In genomic region chr17:76264755-76265623, GRCh38 we compare ENCODE assay signal across 8 cellular contexts. TPM values are rescaled to one million over a fixed set of nuclear protein-coding genes. Genes with fewer than 3 reads are reported as not detected.
DNase-seq lines count a peak whose midpoint lies in the region; ATAC-seq and TF ChIP-seq lines count a peak whose summit lies in the region.

UBALD2 (plus strand) TSS chr17:76265348; CDS start chr17:76265506, 158 bp downstream.

- H3K27ac Mint-ChIP-seq in GM23338 (peak within 1 kb of the TSS; percentile 96), naive B cell (peak within 1 kb of the TSS; percentile 98 to 100 (median 99))
- peak within 1 kb of the TSS; percentile 80 for H3K27ac Mint-ChIP-seq in stimulated activated memory B cell treated with anti-CD40 and anti-IgM and Interleukin-4, amounts not matched to agents 10 μg/mL and 1 μg/mL and 100 μg/mL, for 72 hours

- H3K4me1 ChIP-seq in DOHH2 (ENCODE audit: control insufficient read depth, low read length) (peaks cover 83% of the 10 kb centered on the region), GM23338 (ENCODE audit: insufficient read depth) (peaks cover 22% of the 10 kb centered on the region; the same call in 1 of the 2 replicates)

- H3K36me3 Mint-ChIP-seq in GM23338 (ENCODE audit: low read depth) (peaks cover 10% of the 10 kb centered on the region; the same call in 2 of the 3 replicates), naive B cell (no peaks in the 10 kb centered on the region)
- peaks cover 15% of the 10 kb centered on the region for H3K36me3 Mint-ChIP-seq in stimulated activated memory B cell treated with anti-CD40 and anti-IgM and Interleukin-4, amounts not matched to agents 10 μg/mL and 1 μg/mL and 100 μg/mL, for 72 hours

- H3K4me3 ChIP-seq in DOHH2 (ENCODE audit: low read length) (peak within 1 kb of the TSS; percentile 88), GM23338 (peak within 1 kb of the TSS; percentile 89)

- H3K36me3 ChIP-seq in DOHH2 (ENCODE audit: control insufficient read depth, low read length) (peaks cover 39% of the 10 kb centered on the region), GM23338 (ENCODE audit: insufficient read depth) (no peaks in the 10 kb centered on the region)

- H3K27ac ChIP-seq in DOHH2 (ENCODE audit: low read depth, low read length), result peak within 1 kb of the TSS; percentile 91
- H3K27ac ChIP-seq in GM23338 (ENCODE audit: low read depth), result 0 out of 2 replicates have a peak within 1 kb of the TSS, but pooled peaks have one; percentile 22

- no peaks in the 10 kb centered on the region for H3K9me3 Mint-ChIP-seq in GM23338
- H3K9me3 Mint-ChIP-seq in naive B cell, result no peaks in the 10 kb centered on the region
- no peaks in the 10 kb centered on the region for H3K9me3 Mint-ChIP-seq in stimulated activated memory B cell treated with anti-CD40 and anti-IgM and Interleukin-4, amounts not matched to agents 10 μg/mL and 1 μg/mL and 100 μg/mL, for 72 hours

- H3K4me1 Mint-ChIP-seq in GM23338, result peaks cover 46% of the 10 kb centered on the region
- peaks cover 43 to 81% (median 72%) of the 10 kb centered on the region in 3 donors for H3K4me1 Mint-ChIP-seq in naive B cell
- H3K4me1 Mint-ChIP-seq in stimulated activated memory B cell treated with anti-CD40 and anti-IgM and Interleukin-4, amounts not matched to agents 10 μg/mL and 1 μg/mL and 100 μg/mL, for 72 hours, result peaks cover 74% of the 10 kb centered on the region

- peaks cover 45% of the 10 kb centered on the region for H3K79me2 ChIP-seq in DOHH2 (ENCODE audit: control insufficient read depth, low read length)
- peaks cover 21% of the 10 kb centered on the region for H3K79me2 ChIP-seq in GM23338 (replicated peaks; ENCODE audit: insufficient read depth)

- peak within 1 kb of the TSS; percentile 84 for H3K4me3 Mint-ChIP-seq in GM23338
- H3K4me3 Mint-ChIP-seq in naive B cell, result peak within 1 kb of the TSS; percentile 86 to 95 (median 92)
- peak within 1 kb of the TSS; percentile 98 for H3K4me3 Mint-ChIP-seq in stimulated activated memory B cell treated with anti-CD40 and anti-IgM and Interleukin-4, amounts not matched to agents 10 μg/mL and 1 μg/mL and 100 μg/mL, for 72 hours

- H3K27me3 Mint-ChIP-seq in GM23338 (ENCODE audit: insufficient read depth, low read depth, poor library complexity) (peaks cover 14% of the 10 kb centered on the region), naive B cell (no peaks in the 10 kb centered on the region)
- no peaks in the 10 kb centered on the region for H3K27me3 Mint-ChIP-seq in stimulated activated memory B cell treated with anti-CD40 and anti-IgM and Interleukin-4, amounts not matched to agents 10 μg/mL and 1 μg/mL and 100 μg/mL, for 72 hours

- H3K27me3 ChIP-seq in DOHH2 (ENCODE audit: control insufficient read depth, low read length), result no peaks in the 10 kb centered on the region
- H3K27me3 ChIP-seq in GM23338 (ENCODE audit: insufficient read depth), result no peaks in the 10 kb centered on the region

- TF ChIP-seq CTCF in DOHH2 (IDR thresholded peaks at IDR 0.05; ENCODE audit: low read depth, low read length, poor library complexity, severe bottlenecking) (no peak), GM23338 (conservative IDR thresholded peaks at IDR 0.05; ENCODE audit: low read depth in 2 of 2) (no peak)

- H3F3A ChIP-seq in DOHH2 (ENCODE audit: control insufficient read depth, insufficient read depth), result peaks cover 33% of the 10 kb centered on the region
- H3F3A ChIP-seq in GM23338 (replicated peaks; ENCODE audit: low read depth), result 0 out of 2 replicates have a peak, but pooled peaks cover 5% of the 10 kb centered on the region

- DNase-seq in GM23338 (ENCODE audit: low spot score) (peak; percentile 99), LHCN-M2 (ENCODE audit: low read depth) (peak; percentile 100), RPMI8226 (peak; percentile 98), fibroblast of gingiva (ENCODE audit: low read depth) (peak; percentile 100), naive B cell (peak; percentile 99)
- DNase-seq in activated T-helper 1 cell treated with anti-CD3 and anti-CD28 coated beads, Interleukin-2, amount 50 U/mL, for 16 hours (ENCODE audit: low read depth in 1 of 2, low spot score in 1 of 2), result peak; percentile 98 to 99

- no peaks in the 10 kb centered on the region for H3K9me3 ChIP-seq in DOHH2 (ENCODE audit: control insufficient read depth, insufficient read depth, low read length)

- peak within 1 kb of the TSS; percentile 81 for H3K4me2 ChIP-seq in DOHH2 (ENCODE audit: low read length)
- peak within 1 kb of the TSS; percentile 84 for H3K4me2 ChIP-seq in GM23338

- H2AFZ ChIP-seq in GM23338, result no peak within 1 kb of the TSS

- ATAC-seq in GM23338 (peak; percentile 90), naive B cell (ENCODE audit: low read depth in 2 of 2) (peak; percentile 73 to 77)
- ATAC-seq in stimulated activated memory B cell treated with anti-CD40 and anti-IgM and Interleukin-4, amounts not matched to agents 10 μg/mL and 1 μg/mL and 100 μg/mL, for 72 hours, result peak; percentile 92

- no peaks in the 10 kb centered on the region for H4K20me1 ChIP-seq in DOHH2 (ENCODE audit: control insufficient read depth, insufficient read depth, low read depth, low read length)
- no peaks in the 10 kb centered on the region for H4K20me1 ChIP-seq in GM23338 (replicated peaks; ENCODE audit: insufficient read depth)

- no peaks in the 10 kb centered on the region for H3K9me2 ChIP-seq in DOHH2 (replicated peaks; ENCODE audit: control insufficient read depth, low read length)
- no peaks in the 10 kb centered on the region for H3K9me2 ChIP-seq in GM23338 (ENCODE audit: insufficient read depth)

TF ChIP-seq in GM23338, 12 proteins besides CTCF, POLR2A, EP300 and RAD21:
- TF ChIP-seq POLR2AphosphoS5 (IDR thresholded peaks at IDR 0.05; ENCODE audit: low read depth), result peak; percentile 34; the same call in 1 of the 2 replicates
- peak; percentile 64 for TF ChIP-seq CREB1 (CRISPR knock-in tag; IDR thresholded peaks at IDR 0.05; ENCODE audit: low read depth)
- no peak for TF ChIP-seq EZH2phosphoT487 (IDR thresholded peaks at IDR 0.05; ENCODE audit: unreplicated experiment)

RNA-seq across cellular contexts. Expression of gene UBALD2, which starts in this region (rescaled TPM):
- total RNA-seq in GM23338 (2014; rRNA removed; shearing (Covaris generic)), result 3.1 and 3.5 TPM in 2 replicates
- polyA plus RNA-seq in GM23338 (2016; fragmentation: Nextera tagmentation; extraction: Ambion mirVana) (2.2 and 3.3 TPM in 2 replicates), naive B cell (ENCODE audit: low read depth in 6 of 6) (1 to 10 TPM; 2.5 to 6.2 (median 4.6) TPM)
- 8.7 and 9.0 TPM in 2 replicates for total RNA-seq in LHCN-M2 (2014; rRNA removed)
- polyA plus RNA-seq in LHCN-M2 (2012), result 23.9 TPM

Comparison
In these comparisons a context has a peak if more than half of its experiments do, and no peak if none do; other contexts are left out.
1. Peak in every context shown above with its lines: DNase-seq, ATAC-seq, H3K4me3 ChIP-seq and H3K27ac ChIP-seq.